Comparison of ENCODE assay signal across 9 cellular contexts in genomic region chr19:35138305-35138799, GRCh38. TPM values are rescaled to one million over a fixed set of nuclear protein-coding genes. Genes with fewer than 3 reads are reported as not detected.
A peak's percentile ranks its signal among the peaks of the same experiment; 100 is the strongest.
DNase-seq lines count a peak whose midpoint lies in the region; ATAC-seq and TF ChIP-seq lines count a peak whose summit lies in the region.
"Had no signal": no experiment of that assay in that cellular context is flagged by ENCODE, and none has a peak within 500 bp of the region (broad histone marks: within the 10 kb centered on the region; RNA-seq: fewer than 3 reads in every experiment).

No MANE protein-coding gene starts in this region.

- H3K9me3 ChIP-seq in breast epithelium (no peaks in the 10 kb centered on the region), left lung (no peaks in the 10 kb centered on the region), stomach smooth muscle (ENCODE audit: control insufficient read depth in 2 of 2, low read length in 2 of 2) (no peaks in the 10 kb centered on the region)

- no peak overlapping the region for H3K9ac ChIP-seq in stomach smooth muscle (ENCODE audit: low read length in 2 of 2)

- H3K4me1 ChIP-seq in breast epithelium (peaks cover 0 to 5% of the 10 kb centered on the region in 2 donors), left lung (peaks cover 13 to 45% of the 10 kb centered on the region in 2 donors), stomach smooth muscle (ENCODE audit: control insufficient read depth, insufficient read depth, low read length) (peaks cover 43% of the 10 kb centered on the region)

- intact Hi-C loops in breast epithelium (cut with DNase I; ENCODE audit: low total_unique reads), result no loop called here
- intact Hi-C loops in left lung (cut with DNase I), result loop anchor here in 1 of 2 donors (10.0 kb wide), 1 partner anchor 74 kb away; no protein-coding TSS in a partner anchor

- DNase-seq in breast epithelium (ENCODE audit: low spot score in 2 of 2) (no peak), left lung (no peak), LoVo (ENCODE audit: low spot score) (no peak)
- DNase-seq: NCI-H1092, T1000 had no signal

- no peaks in the 10 kb centered on the region for H3K36me3 ChIP-seq in breast epithelium
- H3K36me3 ChIP-seq in left lung, result no peaks in the 10 kb centered on the region
- no peaks in the 10 kb centered on the region for H3K36me3 ChIP-seq in stomach smooth muscle (ENCODE audit: control insufficient read depth in 2 of 2, insufficient read depth in 2 of 2, low read length in 2 of 2)

- no peak for TF ChIP-seq POLR2A in breast epithelium (IDR thresholded peaks at IDR 0.05)

- H3K27me3 ChIP-seq in breast epithelium (peaks cover 0 to 3% of the 10 kb centered on the region in 2 donors), left lung (peaks cover 0 to 53% of the 10 kb centered on the region in 2 donors), stomach smooth muscle (ENCODE audit: control insufficient read depth in 1 of 2, insufficient read depth in 2 of 2, low read length in 2 of 2) (peaks cover 45% of the 10 kb centered on the region in 2 donors)

- TF ChIP-seq CTCF in breast epithelium (IDR thresholded peaks at IDR 0.05) (no peak), left lung (IDR thresholded peaks at IDR 0.05) (no peak)

- ATAC-seq in left lung (no peak), GM19035 (IDR thresholded peaks at IDR 0.05; ENCODE audit: unreplicated experiment) (no peak), HG03108 (IDR thresholded peaks at IDR 0.05; ENCODE audit: unreplicated experiment) (no peak)

- H3K27ac ChIP-seq in breast epithelium, result peak overlapping the region; percentile 81 to 97
- H3K27ac ChIP-seq in left lung, result peak overlapping the region; percentile 55 to 75
- H3K27ac ChIP-seq in stomach smooth muscle (ENCODE audit: low read length), result peak overlapping the region; percentile 31
- H3K27ac ChIP-seq: HL-60 had no signal

- H3K4me3 ChIP-seq in breast epithelium (peak overlapping the region; percentile 38 to 66 (median 44)), left lung (peak overlapping the region in 1 of 2 donors; percentile 15), stomach smooth muscle (ENCODE audit: low read length in 2 of 2) (peak overlapping the region in 1 of 2 donors; percentile 69)

RNA-seq across cellular contexts. Expression of gene FXYD1, which starts 0.3 kb away (rescaled TPM):
- 10 to 100 TPM; 15.5 to 75.5 (median 34.7) TPM for total RNA-seq in breast epithelium
- total RNA-seq in left lung, result 10 to 100 TPM; 20.1 to 24.0 TPM

RNA-seq across cellular contexts. Expression of gene LGI4, which starts 3.5 kb away (rescaled TPM):
- total RNA-seq in breast epithelium (10 to 100 TPM in 1 of 3 donors, 1 to 10 TPM in 2; 4.3 to 37.8 (median 5.3) TPM), left lung (1 to 10 TPM; 1.8 to 2.5 TPM)

RNA-seq across cellular contexts. Expression of gene FXYD7, which starts 4.7 kb away (rescaled TPM):
- not detected for total RNA-seq in breast epithelium
- total RNA-seq in left lung, result not detected

RNA-seq across cellular contexts. Expression of gene FXYD5, which starts 16.2 kb away (rescaled TPM):
- total RNA-seq in breast epithelium (10 to 100 TPM; 52.4 to 56.7 (median 56.2) TPM), left lung (100 to 1,000 TPM; 111 to 123 TPM)

RNA-seq across cellular contexts. Expression of gene FXYD3, which starts 22.7 kb away (rescaled TPM):
- total RNA-seq in breast epithelium, result 100 to 1,000 TPM in 2 of 3 donors, not detected in 1; 135 to 318 TPM
- 100 to 1,000 TPM in 1 of 2 donors, 10 to 100 TPM in 1; 88.4 to 207 TPM for total RNA-seq in left lung

Comparison
In these comparisons a context has a peak if more than half of its experiments do, and no peak if none do; other contexts are left out.
1. H3K27ac ChIP-seq: peak in every context shown above with its lines; median percentile 89 in breast epithelium; 65 in left lung; 31 in stomach smooth muscle.